Comparison of ENCODE assay signal across 31 cellular contexts in genomic region chrX:2395261-2395850, GRCh38.
"Had no signal": no experiment of that assay in that cellular context is flagged by ENCODE, and none has a peak within 500 bp of the region (broad histone marks: within the 10 kb centered on the region; RNA-seq: fewer than 3 reads in every experiment).

No MANE protein-coding gene starts in this region.

- ATAC-seq: activated CD4-positive, CD25-positive, alpha-beta regulatory T cell treated with anti-CD3 and anti-CD28 coated beads, Interleukin-2, amount 50 U/mL, for 24 hours; body of pancreas; effector memory CD8-positive, alpha-beta T cell; gastroesophageal sphincter; left cardiac atrium; natural killer cell; pancreas; stimulated activated memory B cell treated with anti-CD40 and anti-IgM and Interleukin-4, amounts not matched to agents 10 μg/mL and 1 μg/mL and 100 μg/mL, for 72 hours; stimulated activated naive CD8-positive, alpha-beta T cell treated with anti-CD3 and anti-CD28 coated beads, Interleukin-15, amount 100 ng/mL, for 72 hours had no signal

- H3K4me1 ChIP-seq: adrenal gland, gastroesophageal sphincter, lower lobe of right lung, pancreas, right atrium auricular region, upper lobe of left lung had no signal

- H3K9me3 ChIP-seq: adrenal gland, body of pancreas, pancreas had no signal

- DNase-seq: activated CD4-positive, alpha-beta memory T cell treated with anti-CD3 and anti-CD28 coated beads for 36 hours; activated CD4-positive, alpha-beta T cell treated with anti-CD3 and anti-CD28 coated beads for 48 hours; activated CD8-positive, alpha-beta memory T cell treated with anti-CD3 and anti-CD28 coated beads, Interleukin-2, amount 50 U/mL, for 4 hours; activated effector memory CD4-positive, alpha-beta T cell treated with anti-CD3 and anti-CD28 coated beads, Interleukin-2, amount 50 U/mL, for 16 hours; activated naive CD4-positive, alpha-beta T cell treated with anti-CD3 and anti-CD28 coated beads for 36 hours; activated naive CD8-positive, alpha-beta T cell treated with anti-CD3 and anti-CD28 coated beads for 36 hours; activated T-cell treated with anti-CD3 and anti-CD28 coated beads, Interleukin-2, amount 50 U/mL, for 1 hour; aorta; body of pancreas; cortex of kidney; effector memory CD8-positive, alpha-beta T cell; left cardiac atrium; lower lobe of right lung; mesenchymal stem cell; natural killer cell; pancreas; stimulated activated CD4-positive, alpha-beta T cell treated with anti-CD3 and anti-CD28 coated beads, Interleukin-1b, Interleukin-23, amount 100 ng/mL, for 48 hours; stimulated activated CD4-positive, alpha-beta T cell treated with anti-CD3 and anti-CD28 coated beads, Interleukin-4, amount 100 ng/mL, for 4 hours; stimulated activated CD8-positive, alpha-beta memory T cell treated with anti-CD3 and anti-CD28 coated beads, Interleukin-4, amount 100 ng/mL, for 48 hours; stimulated activated naive CD8-positive, alpha-beta T cell treated with anti-CD3 and anti-CD28 coated beads, Interleukin-15, amount 100 ng/mL, for 72 hours; substantia nigra had no signal

- H3K4me2 ChIP-seq: hepatocyte, smooth muscle cell had no signal

- H3K27ac Mint-ChIP-seq: activated CD4-positive, alpha-beta memory T cell treated with anti-CD3 and anti-CD28 coated beads for 36 hours; activated naive CD4-positive, alpha-beta T cell treated with anti-CD3 and anti-CD28 coated beads for 36 hours; activated naive CD8-positive, alpha-beta T cell treated with anti-CD3 and anti-CD28 coated beads for 36 hours; activated T-helper 1 cell treated with anti-CD3 and anti-CD28 coated beads, Interleukin-12 subunit alpha, Interleukin-12 subunit beta, Interleukin-2, Interleukin-4 antibody, amounts not matched to agents 30 ng/mL and 10 ng/mL and 1 ng/mL, durations not matched to agents 14 hours and 24 hours and 36 hours; effector memory CD8-positive, alpha-beta T cell; stimulated activated memory B cell treated with anti-CD40 and anti-IgM and Interleukin-4, amounts not matched to agents 10 μg/mL and 1 μg/mL and 100 μg/mL, for 72 hours had no signal

- H3K4me3 Mint-ChIP-seq: activated CD4-positive, alpha-beta memory T cell treated with anti-CD3 and anti-CD28 coated beads for 36 hours; activated naive CD4-positive, alpha-beta T cell treated with anti-CD3 and anti-CD28 coated beads for 36 hours; activated naive CD8-positive, alpha-beta T cell treated with anti-CD3 and anti-CD28 coated beads for 36 hours; activated T-helper 1 cell treated with anti-CD3 and anti-CD28 coated beads, Interleukin-12 subunit alpha, Interleukin-12 subunit beta, Interleukin-2, Interleukin-4 antibody, amounts not matched to agents 30 ng/mL and 10 ng/mL and 1 ng/mL, durations not matched to agents 14 hours and 24 hours and 36 hours; effector memory CD8-positive, alpha-beta T cell; natural killer cell; stimulated activated memory B cell treated with anti-CD40 and anti-IgM and Interleukin-4, amounts not matched to agents 10 μg/mL and 1 μg/mL and 100 μg/mL, for 72 hours; stimulated activated naive CD8-positive, alpha-beta T cell treated with anti-CD3 and anti-CD28 coated beads, Interleukin-15, amount 100 ng/mL, for 72 hours had no signal

- H3K27me3 Mint-ChIP-seq: activated CD4-positive, alpha-beta memory T cell treated with anti-CD3 and anti-CD28 coated beads for 36 hours; activated naive CD8-positive, alpha-beta T cell treated with anti-CD3 and anti-CD28 coated beads for 36 hours; effector memory CD8-positive, alpha-beta T cell; stimulated activated memory B cell treated with anti-CD40 and anti-IgM and Interleukin-4, amounts not matched to agents 10 μg/mL and 1 μg/mL and 100 μg/mL, for 72 hours; stimulated activated naive CD8-positive, alpha-beta T cell treated with anti-CD3 and anti-CD28 coated beads, Interleukin-15, amount 100 ng/mL, for 72 hours had no signal

- H3K4me3 ChIP-seq: adrenal gland, body of pancreas, cardiac muscle cell, gastroesophageal sphincter, hepatocyte, lower lobe of right lung, pancreas, right atrium auricular region, smooth muscle cell, upper lobe of left lung had no signal

- H3K36me3 ChIP-seq: adrenal gland, cardiac muscle cell, lower lobe of right lung had no signal

- H3K27me3 ChIP-seq: adrenal gland, body of pancreas, cardiac muscle cell, gastroesophageal sphincter, hepatocyte, pancreas, right atrium auricular region, upper lobe of left lung had no signal

- H3K4me1 Mint-ChIP-seq: activated naive CD8-positive, alpha-beta T cell treated with anti-CD3 and anti-CD28 coated beads for 36 hours; stimulated activated naive CD8-positive, alpha-beta T cell treated with anti-CD3 and anti-CD28 coated beads, Interleukin-15, amount 100 ng/mL, for 72 hours had no signal

- H3K27ac ChIP-seq: adrenal gland, body of pancreas, cardiac muscle cell, gastroesophageal sphincter, hepatocyte, lower lobe of right lung, pancreas, right atrium auricular region, upper lobe of left lung had no signal

- H2AFZ ChIP-seq: hepatocyte had no signal
